Comparison of ENCODE assay signal across 1 cellular context in the genomic region with DNA sequence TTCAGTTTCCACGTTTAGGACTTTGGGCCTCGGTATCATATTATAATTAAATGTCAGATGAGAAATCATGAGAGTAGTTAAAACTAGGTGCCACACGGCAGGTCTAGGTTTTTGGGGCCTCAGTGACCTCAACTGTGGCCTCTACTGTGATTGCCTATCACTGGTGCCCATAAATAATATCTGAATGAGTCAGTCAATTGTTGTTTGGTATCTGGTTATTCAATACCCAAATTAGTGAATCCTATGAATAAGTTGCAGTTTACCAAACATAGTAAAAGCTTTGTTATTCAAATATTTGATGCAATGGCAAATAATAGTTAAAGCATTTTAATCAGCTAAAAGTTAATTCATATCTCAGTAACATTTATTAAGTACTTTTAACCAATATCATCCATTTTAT.
TF ChIP-seq lines count a peak whose summit lies in the region.

No MANE protein-coding gene starts in this region.

TF ChIP-seq in HepG2, 621 proteins besides CTCF, POLR2A, EP300 and RAD21 (continued from another document):
- no peak for TF ChIP-seq RERE (CRISPR knock-in tag; IDR thresholded peaks at IDR 0.05; ENCODE audit: low read depth)
- no peak for TF ChIP-seq ZNF660 (CRISPR knock-in tag; IDR thresholded peaks at IDR 0.05; ENCODE audit: borderline replicate concordance, low read depth)
- TF ChIP-seq SIX1 (CRISPR knock-in tag; IDR thresholded peaks at IDR 0.05; ENCODE audit: borderline replicate concordance), result no peak
- no peak for TF ChIP-seq SPEN (CRISPR knock-in tag; IDR thresholded peaks at IDR 0.05; ENCODE audit: low read depth)
- TF ChIP-seq KAT8 (CRISPR knock-in tag; IDR thresholded peaks at IDR 0.05), result no peak
- TF ChIP-seq MTF2 (CRISPR knock-in tag; IDR thresholded peaks at IDR 0.05; ENCODE audit: borderline replicate concordance), result no peak
- TF ChIP-seq, protein P1, sequence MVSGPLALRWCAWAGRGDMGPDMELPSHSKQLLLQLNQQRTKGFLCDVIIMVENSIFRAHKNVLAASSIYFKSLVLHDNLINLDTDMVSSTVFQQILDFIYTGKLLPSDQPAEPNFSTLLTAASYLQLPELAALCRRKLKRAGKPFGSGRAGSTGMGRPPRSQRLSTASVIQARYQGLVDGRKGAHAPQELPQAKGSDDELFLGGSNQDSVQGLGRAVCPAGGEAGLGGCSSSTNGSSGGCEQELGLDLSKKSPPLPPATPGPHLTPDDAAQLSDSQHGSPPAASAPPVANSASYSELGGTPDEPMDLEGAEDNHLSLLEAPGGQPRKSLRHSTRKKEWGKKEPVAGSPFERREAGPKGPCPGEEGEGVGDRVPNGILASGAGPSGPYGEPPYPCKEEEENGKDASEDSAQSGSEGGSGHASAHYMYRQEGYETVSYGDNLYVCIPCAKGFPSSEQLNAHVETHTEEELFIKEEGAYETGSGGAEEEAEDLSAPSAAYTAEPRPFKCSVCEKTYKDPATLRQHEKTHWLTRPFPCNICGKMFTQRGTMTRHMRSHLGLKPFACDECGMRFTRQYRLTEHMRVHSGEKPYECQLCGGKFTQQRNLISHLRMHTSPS (CRISPR knock-in tag; IDR thresholded peaks at IDR 0.05; ENCODE audit: low read depth), result no peak
TF ChIP-seq in HepG2: peak in this region for 0.
